In genomic region chr3:138829097-138829496, GRCh38 we compare ENCODE assay signal across 14 cellular contexts. TPM values are rescaled to one million over a fixed set of nuclear protein-coding genes. Genes with fewer than 3 reads are reported as not detected.
DNase-seq lines count a peak whose midpoint lies in the region; ATAC-seq and TF ChIP-seq lines count a peak whose summit lies in the region.
"Had no signal": no experiment of that assay in that cellular context is flagged by ENCODE, and none has a peak within 500 bp of the region (broad histone marks: within the 10 kb centered on the region; RNA-seq: fewer than 3 reads in every experiment).

No MANE protein-coding gene starts in this region.

- no peaks in the 10 kb centered on the region; the same call in 2 of the 3 replicates for H3K9me3 Mint-ChIP-seq in GM23338
- H3K9me3 Mint-ChIP-seq in nephron = no peaks in the 10 kb centered on the region

- H3K36me3 ChIP-seq in GM23338 (ENCODE audit: insufficient read depth) (no peaks in the 10 kb centered on the region), Panc1 (ENCODE audit: control insufficient read depth, insufficient read depth, low read length) (no peaks in the 10 kb centered on the region), BE2C (no peaks in the 10 kb centered on the region)
- H3K36me3 ChIP-seq: HAP-1 had no signal

- TF ChIP-seq CTCF in GM23338 (conservative IDR thresholded peaks at IDR 0.05; ENCODE audit: low read depth in 2 of 2) (no peak), Panc1 (IDR thresholded peaks at IDR 0.05) (no peak), nephron (IDR thresholded peaks at IDR 0.05; ENCODE audit: unreplicated experiment in 3 of 3) (no peak), BE2C (IDR thresholded peaks at IDR 0.05; ENCODE audit: low read depth, low read length) (no peak)

- H3K9me2 ChIP-seq in GM23338 (ENCODE audit: insufficient read depth) = no peaks in the 10 kb centered on the region

- peaks cover 99% of the 10 kb centered on the region for H3K79me2 ChIP-seq in GM23338 (replicated peaks; ENCODE audit: insufficient read depth)

- H3F3A ChIP-seq in GM23338 (replicated peaks; ENCODE audit: low read depth) = peaks cover 9% of the 10 kb centered on the region

- TSS peak; percentile 12 for BruUV-seq in Panc1 (replicated peaks; lab: Mats Ljungman, UMichigan)

- no peak overlapping the region for H2AFZ ChIP-seq in GM23338

- H3K4me2 ChIP-seq in GM23338 = no peak overlapping the region

- H3K36me3 Mint-ChIP-seq in GM23338 (ENCODE audit: low read depth) (peaks cover 34% of the 10 kb centered on the region), nephron (ENCODE audit: low read depth) (peaks cover 20% of the 10 kb centered on the region)

- CTCF ChIA-PET in Panc1 (lab: Charles Lee) = no interaction called here

- peaks cover 3% of the 10 kb centered on the region; the same call in 1 of the 2 replicates for H4K20me1 ChIP-seq in GM23338 (replicated peaks; ENCODE audit: insufficient read depth)

- DNase-seq in GM23338 (ENCODE audit: low spot score) (no peak), Panc1 (ENCODE audit: low read depth, low spot score) (no peak), G401 (ENCODE audit: low spot score) (no peak), BE2C (no peak), left ventricle myocardium superior (no peak)
- DNase-seq: ACHN; Calu3; CD4-positive, alpha-beta memory T cell; DMS79 treated with DMSO at 0.1 percent for 48 hours had no signal

- intact Hi-C loops in Panc1 (cut with micrococcal nuclease; ENCODE audit: unreplicated experiment) (no loop called here), left ventricle myocardium superior (cut with micrococcal nuclease) (no loop called here)

- peaks cover 22% of the 10 kb centered on the region for H3K4me1 Mint-ChIP-seq in GM23338
- H3K4me1 Mint-ChIP-seq in nephron = peaks cover 8% of the 10 kb centered on the region

- POLR2A ChIA-PET in Panc1 (lab: Charles Lee) = no interaction called here

- H3K27me3 ChIP-seq in GM23338 (ENCODE audit: insufficient read depth) (no peaks in the 10 kb centered on the region), Panc1 (ENCODE audit: control insufficient read depth, insufficient read depth, low read length) (no peaks in the 10 kb centered on the region), BE2C (no peaks in the 10 kb centered on the region)

- no peak overlapping the region for H3K4me3 ChIP-seq in GM23338
- no peak overlapping the region for H3K4me3 ChIP-seq in Panc1 (ENCODE audit: low read depth in 2 of 2, low read length in 2 of 2)
- no peak overlapping the region for H3K4me3 ChIP-seq in BE2C (ENCODE audit: low read depth, low read length)
- H3K4me3 ChIP-seq: HAP-1 had no signal

- H3K27ac Mint-ChIP-seq in GM23338 = no peak overlapping the region
- H3K27ac Mint-ChIP-seq in nephron = no peak overlapping the region

- H3K4me3 Mint-ChIP-seq in GM23338 = no peak overlapping the region
- peak overlapping the region in 2 of 3 experiments; percentile 8 to 10 for H3K4me3 Mint-ChIP-seq in nephron
- H3K4me3 Mint-ChIP-seq: CD4-positive, alpha-beta memory T cell had no signal

- no peak for ATAC-seq in GM23338
- no peak for ATAC-seq in Panc1
- ATAC-seq in HG03565 (IDR thresholded peaks at IDR 0.05; ENCODE audit: unreplicated experiment) = no peak
- no peak for ATAC-seq in left ventricle myocardium superior

- peaks cover 19% of the 10 kb centered on the region for H3K4me1 ChIP-seq in GM23338 (ENCODE audit: insufficient read depth)
- peaks cover 31% of the 10 kb centered on the region for H3K4me1 ChIP-seq in Panc1 (ENCODE audit: control insufficient read depth, insufficient read depth, low read length)
- H3K4me1 ChIP-seq in BE2C = no peaks in the 10 kb centered on the region

- H3K27ac ChIP-seq in GM23338 (ENCODE audit: low read depth) (peak overlapping the region; percentile 27; the same call in 1 of the 2 replicates), Panc1 (ENCODE audit: low read length) (0 out of 2 replicates have a peak overlapping the region, but pooled peaks have one; percentile 30)
- H3K27ac ChIP-seq: C4-2B, HL-60 had no signal

- H3K27me3 Mint-ChIP-seq in GM23338 (ENCODE audit: insufficient read depth, low read depth, poor library complexity) (peaks cover 2% of the 10 kb centered on the region), nephron (ENCODE audit: low read depth) (peaks cover 10% of the 10 kb centered on the region)
- H3K27me3 Mint-ChIP-seq: CD4-positive, alpha-beta memory T cell had no signal

- no peaks in the 10 kb centered on the region for H3K9me3 ChIP-seq in Panc1 (ENCODE audit: control insufficient read depth, insufficient read depth, low read depth, low read length)
- no peaks in the 10 kb centered on the region for H3K9me3 ChIP-seq in BE2C
- H3K9me3 ChIP-seq: HAP-1 had no signal

- in situ Hi-C loops in Panc1 (cut with HindIII; ENCODE audit: low pct_unique_long_range_greater_than_20kb, low sequenced_read_pairs) (no loop called here), G401 (cut with HindIII; ENCODE audit: low sequenced_read_pairs) (loop anchor here (5.0 kb wide), 1 partner anchor 97 kb away; no protein-coding TSS in a partner anchor)

TF ChIP-seq in GM23338, 12 proteins besides CTCF, POLR2A, EP300 and RAD21:
- TF ChIP-seq STAT1 (IDR thresholded peaks at IDR 0.05; ENCODE audit: unreplicated experiment) (no peak), ZNF331 (CRISPR knock-in tag; IDR thresholded peaks at IDR 0.05; ENCODE audit: low read depth) (no peak), EZH2phosphoT487 (IDR thresholded peaks at IDR 0.05; ENCODE audit: unreplicated experiment) (no peak), ZNF114 (CRISPR knock-in tag; IDR thresholded peaks at IDR 0.05) (no peak), ETS1 (IDR thresholded peaks at IDR 0.05) (no peak), EZH2 (IDR thresholded peaks at IDR 0.05; ENCODE audit: low read depth, unreplicated experiment) (no peak), REST (IDR thresholded peaks at IDR 0.05; ENCODE audit: unreplicated experiment) (no peak)

RNA-seq across cellular contexts. Expression of gene PIK3CB, which starts 5.6 kb away (rescaled TPM):
- 32.1 and 32.4 TPM in 2 replicates for total RNA-seq in GM23338 (2014; rRNA removed; shearing (Covaris generic))
- polyA plus RNA-seq in GM23338 (2016; fragmentation: Nextera tagmentation; extraction: Ambion mirVana) = 11.7 and 13.3 TPM in 2 replicates
- total RNA-seq in Panc1 (2021; ENCODE audit: unreplicated experiment) (73.9 TPM), left ventricle myocardium superior (33.3 TPM)
- 60.1 TPM for polyA plus RNA-seq in Panc1 (2012; ENCODE audit: insufficient read length)
- total RNA-seq in G401 (2014; rRNA removed; shearing (Covaris generic)) = 25.4 and 38.0 TPM in 2 replicates
- 12.9 TPM for polyA plus RNA-seq in BE2C (2012; ENCODE audit: insufficient read depth, insufficient read length, low read depth)
